ENCODE assay signal across 1 cellular context in the genomic region with DNA sequence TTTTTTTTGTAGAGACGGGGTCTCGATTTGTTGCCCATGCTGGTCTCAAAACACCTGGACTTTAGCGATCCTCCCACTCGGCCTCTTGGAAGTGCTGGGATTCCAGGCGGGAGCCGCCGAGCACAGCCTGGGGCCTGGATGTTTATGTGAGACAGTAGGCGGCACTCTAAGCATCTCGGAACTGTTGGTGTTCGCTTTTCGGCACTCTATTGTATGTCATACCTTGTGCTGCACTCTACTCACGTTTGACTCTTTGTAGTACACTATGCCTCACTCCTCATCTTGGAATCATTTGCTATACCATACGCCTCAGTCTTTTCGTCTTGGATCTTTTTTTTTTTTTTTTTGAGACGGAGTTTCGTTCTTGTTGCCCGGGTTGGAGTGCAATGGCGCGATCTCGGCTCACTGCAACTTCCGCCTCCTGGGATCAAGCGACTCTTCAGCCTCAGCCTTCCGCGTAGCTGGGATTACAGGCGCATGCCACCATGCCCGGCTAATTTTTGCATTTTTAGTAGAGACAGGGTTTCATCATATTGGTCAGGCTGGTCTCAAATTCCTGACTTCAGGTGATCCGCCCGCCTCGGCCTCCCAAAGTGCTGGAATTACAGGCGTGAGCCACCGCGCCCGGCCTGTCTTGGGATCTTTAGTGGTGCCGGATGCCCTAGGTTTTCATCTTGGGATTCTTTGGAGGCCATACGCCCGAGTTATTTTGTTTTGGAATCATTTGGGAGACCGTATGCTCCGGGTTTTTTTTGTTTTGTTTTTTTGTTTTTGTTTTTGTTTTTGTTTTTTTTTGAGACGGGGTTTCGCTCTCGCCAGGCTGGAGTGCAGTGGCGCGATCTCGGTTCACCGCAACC.
TF ChIP-seq lines count a peak whose summit lies in the region.

No MANE protein-coding gene starts in this region.

TF ChIP-seq in WTC11, 78 proteins besides CTCF, POLR2A, EP300 and RAD21 (continued from another document):
- TF ChIP-seq, protein P1, sequence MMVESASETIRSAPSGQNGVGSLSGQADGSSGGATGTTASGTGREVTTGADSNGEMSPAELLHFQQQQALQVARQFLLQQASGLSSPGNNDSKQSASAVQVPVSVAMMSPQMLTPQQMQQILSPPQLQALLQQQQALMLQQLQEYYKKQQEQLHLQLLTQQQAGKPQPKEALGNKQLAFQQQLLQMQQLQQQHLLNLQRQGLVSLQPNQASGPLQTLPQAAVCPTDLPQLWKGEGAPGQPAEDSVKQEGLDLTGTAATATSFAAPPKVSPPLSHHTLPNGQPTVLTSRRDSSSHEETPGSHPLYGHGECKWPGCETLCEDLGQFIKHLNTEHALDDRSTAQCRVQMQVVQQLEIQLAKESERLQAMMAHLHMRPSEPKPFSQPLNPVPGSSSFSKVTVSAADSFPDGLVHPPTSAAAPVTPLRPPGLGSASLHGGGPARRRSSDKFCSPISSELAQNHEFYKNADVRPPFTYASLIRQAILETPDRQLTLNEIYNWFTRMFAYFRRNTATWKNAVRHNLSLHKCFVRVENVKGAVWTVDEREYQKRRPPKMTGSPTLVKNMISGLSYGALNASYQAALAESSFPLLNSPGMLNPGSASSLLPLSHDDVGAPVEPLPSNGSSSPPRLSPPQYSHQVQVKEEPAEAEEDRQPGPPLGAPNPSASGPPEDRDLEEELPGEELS (CRISPR knock-in tag; IDR thresholded peaks at IDR 0.05) = no peak
- TF ChIP-seq HMGA2 (CRISPR knock-in tag; IDR thresholded peaks at IDR 0.05) (no peak), MXD4 (CRISPR knock-in tag; IDR thresholded peaks at IDR 0.05; ENCODE audit: borderline replicate concordance) (no peak), GABPB1 (CRISPR knock-in tag; IDR thresholded peaks at IDR 0.05) (no peak), ELF4 (CRISPR knock-in tag; IDR thresholded peaks at IDR 0.05; ENCODE audit: low read depth) (no peak), FOXJ3 (CRISPR knock-in tag; IDR thresholded peaks at IDR 0.05; ENCODE audit: borderline replicate concordance) (no peak)
- TF ChIP-seq, protein P2, sequence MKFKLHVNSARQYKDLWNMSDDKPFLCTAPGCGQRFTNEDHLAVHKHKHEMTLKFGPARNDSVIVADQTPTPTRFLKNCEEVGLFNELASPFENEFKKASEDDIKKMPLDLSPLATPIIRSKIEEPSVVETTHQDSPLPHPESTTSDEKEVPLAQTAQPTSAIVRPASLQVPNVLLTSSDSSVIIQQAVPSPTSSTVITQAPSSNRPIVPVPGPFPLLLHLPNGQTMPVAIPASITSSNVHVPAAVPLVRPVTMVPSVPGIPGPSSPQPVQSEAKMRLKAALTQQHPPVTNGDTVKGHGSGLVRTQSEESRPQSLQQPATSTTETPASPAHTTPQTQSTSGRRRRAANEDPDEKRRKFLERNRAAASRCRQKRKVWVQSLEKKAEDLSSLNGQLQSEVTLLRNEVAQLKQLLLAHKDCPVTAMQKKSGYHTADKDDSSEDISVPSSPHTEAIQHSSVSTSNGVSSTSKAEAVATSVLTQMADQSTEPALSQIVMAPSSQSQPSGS (CRISPR knock-in tag; IDR thresholded peaks at IDR 0.05; ENCODE audit: borderline replicate concordance, low read depth) = no peak
